9 cellular contexts compared by ENCODE assay signal in genomic region chr4:87058272-87059073, GRCh38.
DNase-seq lines count a peak whose midpoint lies in the region; ATAC-seq and TF ChIP-seq lines count a peak whose summit lies in the region.
"Had no signal": no experiment of that assay in that cellular context is flagged by ENCODE, and none has a peak within 500 bp of the region (broad histone marks: within the 10 kb centered on the region; RNA-seq: fewer than 3 reads in every experiment).

No MANE protein-coding gene starts in this region.

- in situ Hi-C loops in SK-MEL-5 (cut with HindIII; ENCODE audit: low pct_unique_long_range_greater_than_20kb, low sequenced_read_pairs), result no loop called here

- no peak for ATAC-seq in central memory CD8-positive, alpha-beta T cell (replicated peaks; ENCODE audit: extremely low read depth, poor library complexity, severe bottlenecking)

- H3K4me1 Mint-ChIP-seq in central memory CD8-positive, alpha-beta T cell, result peaks cover 55% of the 10 kb centered on the region
- H3K4me1 Mint-ChIP-seq in nephron (peaks cover 29% of the 10 kb centered on the region), type B pancreatic cell (ENCODE audit: unreplicated experiment) (peaks cover 41% of the 10 kb centered on the region)

- peaks cover 4% of the 10 kb centered on the region for H3K36me3 Mint-ChIP-seq in central memory CD8-positive, alpha-beta T cell (ENCODE audit: insufficient read depth)
- peaks cover 29% of the 10 kb centered on the region for H3K36me3 Mint-ChIP-seq in nephron (ENCODE audit: low read depth)
- H3K36me3 Mint-ChIP-seq in type B pancreatic cell, result peaks cover 33% of the 10 kb centered on the region

- H3K4me3 Mint-ChIP-seq in central memory CD8-positive, alpha-beta T cell, result no peak overlapping the region
- H3K4me3 Mint-ChIP-seq in nephron (no peak overlapping the region), type B pancreatic cell (no peak overlapping the region)
- H3K4me3 Mint-ChIP-seq: neural crest cell had no signal

- peak overlapping the region; percentile 4 for H3K27ac Mint-ChIP-seq in central memory CD8-positive, alpha-beta T cell (ENCODE audit: low read depth)
- peak overlapping the region; percentile 3 to 24 (median 3) for H3K27ac Mint-ChIP-seq in nephron
- peak overlapping the region; percentile 67 for H3K27ac Mint-ChIP-seq in type B pancreatic cell

- H3K27me3 Mint-ChIP-seq in central memory CD8-positive, alpha-beta T cell, result no peaks in the 10 kb centered on the region
- H3K27me3 Mint-ChIP-seq in nephron (ENCODE audit: low read depth) (peaks cover 1% of the 10 kb centered on the region), type B pancreatic cell (no peaks in the 10 kb centered on the region)

- TF ChIP-seq CTCF in nephron (IDR thresholded peaks at IDR 0.05; ENCODE audit: unreplicated experiment in 3 of 3) (peak in 2 of 3 experiments; percentile 15 to 27), type B pancreatic cell (conservative IDR thresholded peaks at IDR 0.05) (peak; percentile 37)

- DNase-seq in NCI-H1417 (lab: John Stamatoyannopoulos, UW), result peak in 2 of 3 experiments; percentile 36 to 77
- DNase-seq in NCI-H1417 treated with DMSO at 0.1 percent for 48 hours (lab: John Stamatoyannopoulos, UW), result no peak
- peak; percentile 66 for DNase-seq in SK-MEL-5 (ENCODE audit: low read depth, low spot score)
- no peak for DNase-seq in central memory CD8-positive, alpha-beta T cell (ENCODE audit: low spot score in 2 of 2)
- DNase-seq in type B pancreatic cell (ENCODE audit: extremely low spot score, unreplicated experiment), result no peak
- DNase-seq in HuH-7.5 (ENCODE audit: low spot score), result no peak
- DNase-seq in NCI-H1105 treated with DMSO at 0.1 percent for 48 hours (lab: John Stamatoyannopoulos, UW), result no peak

- H3K9me3 Mint-ChIP-seq in central memory CD8-positive, alpha-beta T cell, result no peaks in the 10 kb centered on the region
- no peaks in the 10 kb centered on the region for H3K9me3 Mint-ChIP-seq in nephron
- no peaks in the 10 kb centered on the region for H3K9me3 Mint-ChIP-seq in type B pancreatic cell
- H3K9me3 Mint-ChIP-seq: neural crest cell had no signal

Comparison
In these comparisons a context has a peak if more than half of its experiments do, and no peak if none do; other contexts are left out.
1. DNase-seq: peak in NCI-H1417 (2 of 3) and SK-MEL-5 (single experiment); none in NCI-H1417 treated with DMSO at 0.1 percent for 48 hours (single experiment), central memory CD8-positive, alpha-beta T cell (0 of 2), type B pancreatic cell (single experiment), HuH-7.5 (single experiment) and NCI-H1105 treated with DMSO at 0.1 percent for 48 hours (single experiment).
2. H3K27ac Mint-ChIP-seq: peak in every context shown above with its lines; median percentile 67 in type B pancreatic cell; 4 in central memory CD8-positive, alpha-beta T cell; 3 in nephron.